Comparison of ENCODE assay signal across 1 cellular context in the genomic region with DNA sequence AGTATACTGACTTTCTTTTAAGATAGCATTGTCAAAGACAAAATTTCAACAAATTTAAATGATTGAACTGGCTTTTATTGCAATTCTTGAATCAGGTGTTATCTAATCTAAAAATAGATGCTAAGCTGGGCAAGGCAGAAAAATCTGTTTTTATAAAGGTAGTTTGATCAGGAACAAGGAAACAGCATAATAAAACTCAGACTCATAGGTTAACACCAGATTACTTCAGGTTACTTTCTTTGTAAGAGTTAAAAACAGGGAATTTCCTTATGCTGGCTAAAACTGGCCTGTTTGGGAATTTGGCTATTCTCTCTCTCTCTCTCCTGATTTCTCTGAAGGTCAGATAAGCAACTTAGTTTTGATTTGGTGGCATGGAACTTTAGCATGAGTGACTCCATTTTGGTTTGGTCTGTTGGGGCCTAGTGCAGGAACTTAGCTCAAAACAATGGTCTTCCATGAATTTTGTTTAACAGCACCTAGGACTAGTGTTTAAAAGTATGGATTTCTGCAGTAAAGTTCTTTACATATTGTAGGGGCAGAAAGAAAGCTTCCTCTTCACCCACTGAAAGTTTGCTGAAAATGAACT.
TF ChIP-seq lines count a peak whose summit lies in the region.

No MANE protein-coding gene starts in this region.

TF ChIP-seq in K562, 482 proteins besides CTCF, POLR2A, EP300 and RAD21 (continued from another document and continues in another):
- TF ChIP-seq, protein P1, sequence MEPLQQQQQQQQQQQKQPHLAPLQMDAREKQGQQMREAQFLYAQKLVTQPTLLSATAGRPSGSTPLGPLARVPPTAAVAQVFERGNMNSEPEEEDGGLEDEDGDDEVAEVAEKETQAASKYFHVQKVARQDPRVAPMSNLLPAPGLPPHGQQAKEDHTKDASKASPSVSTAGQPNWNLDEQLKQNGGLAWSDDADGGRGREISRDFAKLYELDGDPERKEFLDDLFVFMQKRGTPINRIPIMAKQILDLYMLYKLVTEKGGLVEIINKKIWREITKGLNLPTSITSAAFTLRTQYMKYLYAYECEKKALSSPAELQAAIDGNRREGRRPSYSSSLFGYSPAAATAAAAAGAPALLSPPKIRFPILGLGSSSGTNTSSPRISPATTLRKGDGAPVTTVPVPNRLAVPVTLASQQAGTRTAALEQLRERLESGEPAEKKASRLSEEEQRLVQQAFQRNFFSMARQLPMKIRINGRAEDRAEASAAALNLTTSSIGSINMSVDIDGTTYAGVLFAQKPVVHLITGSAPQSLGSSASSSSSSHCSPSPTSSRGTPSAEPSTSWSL (CRISPR knock-in tag; IDR thresholded peaks at IDR 0.05; ENCODE audit: borderline replicate concordance), result no peak
- TF ChIP-seq, protein P2, sequence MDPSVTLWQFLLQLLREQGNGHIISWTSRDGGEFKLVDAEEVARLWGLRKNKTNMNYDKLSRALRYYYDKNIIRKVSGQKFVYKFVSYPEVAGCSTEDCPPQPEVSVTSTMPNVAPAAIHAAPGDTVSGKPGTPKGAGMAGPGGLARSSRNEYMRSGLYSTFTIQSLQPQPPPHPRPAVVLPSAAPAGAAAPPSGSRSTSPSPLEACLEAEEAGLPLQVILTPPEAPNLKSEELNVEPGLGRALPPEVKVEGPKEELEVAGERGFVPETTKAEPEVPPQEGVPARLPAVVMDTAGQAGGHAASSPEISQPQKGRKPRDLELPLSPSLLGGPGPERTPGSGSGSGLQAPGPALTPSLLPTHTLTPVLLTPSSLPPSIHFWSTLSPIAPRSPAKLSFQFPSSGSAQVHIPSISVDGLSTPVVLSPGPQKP (CRISPR knock-in tag; IDR thresholded peaks at IDR 0.05), result no peak
- TF ChIP-seq NR2C2 (CRISPR knock-in tag; IDR thresholded peaks at IDR 0.05), result no peak
- TF ChIP-seq NR2C2 (tag; IDR thresholded peaks at IDR 0.05), result no peak
- TF ChIP-seq, protein P3, sequence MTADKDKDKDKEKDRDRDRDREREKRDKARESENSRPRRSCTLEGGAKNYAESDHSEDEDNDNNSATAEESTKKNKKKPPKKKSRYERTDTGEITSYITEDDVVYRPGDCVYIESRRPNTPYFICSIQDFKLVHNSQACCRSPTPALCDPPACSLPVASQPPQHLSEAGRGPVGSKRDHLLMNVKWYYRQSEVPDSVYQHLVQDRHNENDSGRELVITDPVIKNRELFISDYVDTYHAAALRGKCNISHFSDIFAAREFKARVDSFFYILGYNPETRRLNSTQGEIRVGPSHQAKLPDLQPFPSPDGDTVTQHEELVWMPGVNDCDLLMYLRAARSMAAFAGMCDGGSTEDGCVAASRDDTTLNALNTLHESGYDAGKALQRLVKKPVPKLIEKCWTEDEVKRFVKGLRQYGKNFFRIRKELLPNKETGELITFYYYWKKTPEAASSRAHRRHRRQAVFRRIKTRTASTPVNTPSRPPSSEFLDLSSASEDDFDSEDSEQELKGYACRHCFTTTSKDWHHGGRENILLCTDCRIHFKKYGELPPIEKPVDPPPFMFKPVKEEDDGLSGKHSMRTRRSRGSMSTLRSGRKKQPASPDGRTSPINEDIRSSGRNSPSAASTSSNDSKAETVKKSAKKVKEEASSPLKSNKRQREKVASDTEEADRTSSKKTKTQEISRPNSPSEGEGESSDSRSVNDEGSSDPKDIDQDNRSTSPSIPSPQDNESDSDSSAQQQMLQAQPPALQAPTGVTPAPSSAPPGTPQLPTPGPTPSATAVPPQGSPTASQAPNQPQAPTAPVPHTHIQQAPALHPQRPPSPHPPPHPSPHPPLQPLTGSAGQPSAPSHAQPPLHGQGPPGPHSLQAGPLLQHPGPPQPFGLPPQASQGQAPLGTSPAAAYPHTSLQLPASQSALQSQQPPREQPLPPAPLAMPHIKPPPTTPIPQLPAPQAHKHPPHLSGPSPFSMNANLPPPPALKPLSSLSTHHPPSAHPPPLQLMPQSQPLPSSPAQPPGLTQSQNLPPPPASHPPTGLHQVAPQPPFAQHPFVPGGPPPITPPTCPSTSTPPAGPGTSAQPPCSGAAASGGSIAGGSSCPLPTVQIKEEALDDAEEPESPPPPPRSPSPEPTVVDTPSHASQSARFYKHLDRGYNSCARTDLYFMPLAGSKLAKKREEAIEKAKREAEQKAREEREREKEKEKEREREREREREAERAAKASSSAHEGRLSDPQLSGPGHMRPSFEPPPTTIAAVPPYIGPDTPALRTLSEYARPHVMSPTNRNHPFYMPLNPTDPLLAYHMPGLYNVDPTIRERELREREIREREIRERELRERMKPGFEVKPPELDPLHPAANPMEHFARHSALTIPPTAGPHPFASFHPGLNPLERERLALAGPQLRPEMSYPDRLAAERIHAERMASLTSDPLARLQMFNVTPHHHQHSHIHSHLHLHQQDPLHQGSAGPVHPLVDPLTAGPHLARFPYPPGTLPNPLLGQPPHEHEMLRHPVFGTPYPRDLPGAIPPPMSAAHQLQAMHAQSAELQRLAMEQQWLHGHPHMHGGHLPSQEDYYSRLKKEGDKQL (CRISPR knock-in tag; IDR thresholded peaks at IDR 0.05; ENCODE audit: borderline replicate concordance), result no peak
- TF ChIP-seq CBX2 (IDR thresholded peaks at IDR 0.05; ENCODE audit: insufficient read depth, low read length, poor library complexity, severe bottlenecking), result no peak
- TF ChIP-seq ADNP (tag; IDR thresholded peaks at IDR 0.05), result no peak
- TF ChIP-seq POLR2G (IDR thresholded peaks at IDR 0.05; ENCODE audit: low read depth, low read length), result no peak
- no peak for TF ChIP-seq ZNF764 (CRISPR knock-in tag; IDR thresholded peaks at IDR 0.05; ENCODE audit: low read depth)
- TF ChIP-seq ETV6 (IDR thresholded peaks at IDR 0.05; ENCODE audit: borderline replicate concordance in 1 of 2, low read depth in 2 of 2, low read length in 1 of 2), result no peak
- TF ChIP-seq ETV6 (CRISPR knock-in tag; IDR thresholded peaks at IDR 0.05; ENCODE audit: borderline replicate concordance), result no peak
- no peak for TF ChIP-seq RBM25 (IDR thresholded peaks at IDR 0.05; ENCODE audit: low read depth, low read length, severe bottlenecking)
- TF ChIP-seq, protein P4, sequence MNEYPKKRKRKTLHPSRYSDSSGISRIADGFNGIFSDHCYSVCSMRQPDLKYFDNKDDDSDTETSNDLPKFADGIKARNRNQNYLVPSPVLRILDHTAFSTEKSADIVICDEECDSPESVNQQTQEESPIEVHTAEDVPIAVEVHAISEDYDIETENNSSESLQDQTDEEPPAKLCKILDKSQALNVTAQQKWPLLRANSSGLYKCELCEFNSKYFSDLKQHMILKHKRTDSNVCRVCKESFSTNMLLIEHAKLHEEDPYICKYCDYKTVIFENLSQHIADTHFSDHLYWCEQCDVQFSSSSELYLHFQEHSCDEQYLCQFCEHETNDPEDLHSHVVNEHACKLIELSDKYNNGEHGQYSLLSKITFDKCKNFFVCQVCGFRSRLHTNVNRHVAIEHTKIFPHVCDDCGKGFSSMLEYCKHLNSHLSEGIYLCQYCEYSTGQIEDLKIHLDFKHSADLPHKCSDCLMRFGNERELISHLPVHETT (CRISPR knock-in tag; conservative IDR thresholded peaks at IDR 0.05 in 1 of 2, IDR thresholded peaks at IDR 0.05 in 1 of 2), result 0 out of 4 replicates have a peak, but pooled peaks of 1 of the 2 experiments have one; percentile 51
- TF ChIP-seq XRCC4 (IDR thresholded peaks at IDR 0.05; ENCODE audit: extremely low read depth, insufficient read depth, insufficient read length), result no peak
- no peak for TF ChIP-seq TCF7L2 (IDR thresholded peaks at IDR 0.05; ENCODE audit: low read depth, low read length)
- TF ChIP-seq NR2C1 (IDR thresholded peaks at IDR 0.05), result no peak
- TF ChIP-seq NR2C1 (tag; IDR thresholded peaks at IDR 0.05), result no peak
- TF ChIP-seq HNRNPLL (IDR thresholded peaks at IDR 0.05; ENCODE audit: low read depth, low read length, poor library complexity, severe bottlenecking), result no peak
- TF ChIP-seq ZZZ3 (IDR thresholded peaks at IDR 0.05), result no peak
- no peak for TF ChIP-seq ZBTB7A (IDR thresholded peaks at IDR 0.05; ENCODE audit: borderline replicate concordance, control insufficient read depth, low read depth, low read length)
- TF ChIP-seq, protein P5, sequence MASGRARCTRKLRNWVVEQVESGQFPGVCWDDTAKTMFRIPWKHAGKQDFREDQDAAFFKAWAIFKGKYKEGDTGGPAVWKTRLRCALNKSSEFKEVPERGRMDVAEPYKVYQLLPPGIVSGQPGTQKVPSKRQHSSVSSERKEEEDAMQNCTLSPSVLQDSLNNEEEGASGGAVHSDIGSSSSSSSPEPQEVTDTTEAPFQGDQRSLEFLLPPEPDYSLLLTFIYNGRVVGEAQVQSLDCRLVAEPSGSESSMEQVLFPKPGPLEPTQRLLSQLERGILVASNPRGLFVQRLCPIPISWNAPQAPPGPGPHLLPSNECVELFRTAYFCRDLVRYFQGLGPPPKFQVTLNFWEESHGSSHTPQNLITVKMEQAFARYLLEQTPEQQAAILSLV (tag; IDR thresholded peaks at IDR 0.05), result peak; percentile 77
- no peak for TF ChIP-seq TOE1 (IDR thresholded peaks at IDR 0.05; ENCODE audit: borderline replicate concordance)
- no peak for TF ChIP-seq TOE1 (CRISPR knock-in tag; IDR thresholded peaks at IDR 0.05; ENCODE audit: borderline replicate concordance, low read depth)
- no peak for TF ChIP-seq ASH1L (IDR thresholded peaks at IDR 0.05; ENCODE audit: borderline replicate concordance, low read depth, partially characterized antibody)
- TF ChIP-seq EZH2 (IDR thresholded peaks at IDR 0.05; ENCODE audit: borderline replicate concordance, low read depth, low read length), result no peak
- TF ChIP-seq, protein P6, sequence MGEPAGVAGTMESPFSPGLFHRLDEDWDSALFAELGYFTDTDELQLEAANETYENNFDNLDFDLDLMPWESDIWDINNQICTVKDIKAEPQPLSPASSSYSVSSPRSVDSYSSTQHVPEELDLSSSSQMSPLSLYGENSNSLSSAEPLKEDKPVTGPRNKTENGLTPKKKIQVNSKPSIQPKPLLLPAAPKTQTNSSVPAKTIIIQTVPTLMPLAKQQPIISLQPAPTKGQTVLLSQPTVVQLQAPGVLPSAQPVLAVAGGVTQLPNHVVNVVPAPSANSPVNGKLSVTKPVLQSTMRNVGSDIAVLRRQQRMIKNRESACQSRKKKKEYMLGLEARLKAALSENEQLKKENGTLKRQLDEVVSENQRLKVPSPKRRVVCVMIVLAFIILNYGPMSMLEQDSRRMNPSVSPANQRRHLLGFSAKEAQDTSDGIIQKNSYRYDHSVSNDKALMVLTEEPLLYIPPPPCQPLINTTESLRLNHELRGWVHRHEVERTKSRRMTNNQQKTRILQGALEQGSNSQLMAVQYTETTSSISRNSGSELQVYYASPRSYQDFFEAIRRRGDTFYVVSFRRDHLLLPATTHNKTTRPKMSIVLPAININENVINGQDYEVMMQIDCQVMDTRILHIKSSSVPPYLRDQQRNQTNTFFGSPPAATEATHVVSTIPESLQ (CRISPR knock-in tag; IDR thresholded peaks at IDR 0.05), result no peak
- no peak for TF ChIP-seq ZNF121 (CRISPR knock-in tag; conservative IDR thresholded peaks at IDR 0.05)
- peak; percentile 52; the same call in 1 of the 2 replicates for TF ChIP-seq SMAD4 (CRISPR knock-in tag; conservative IDR thresholded peaks at IDR 0.05)
- no peak for TF ChIP-seq KDM2B (CRISPR knock-in tag; IDR thresholded peaks at IDR 0.05)
- TF ChIP-seq CREM (IDR thresholded peaks at IDR 0.05; ENCODE audit: low read depth), result no peak
- TF ChIP-seq, protein P7, sequence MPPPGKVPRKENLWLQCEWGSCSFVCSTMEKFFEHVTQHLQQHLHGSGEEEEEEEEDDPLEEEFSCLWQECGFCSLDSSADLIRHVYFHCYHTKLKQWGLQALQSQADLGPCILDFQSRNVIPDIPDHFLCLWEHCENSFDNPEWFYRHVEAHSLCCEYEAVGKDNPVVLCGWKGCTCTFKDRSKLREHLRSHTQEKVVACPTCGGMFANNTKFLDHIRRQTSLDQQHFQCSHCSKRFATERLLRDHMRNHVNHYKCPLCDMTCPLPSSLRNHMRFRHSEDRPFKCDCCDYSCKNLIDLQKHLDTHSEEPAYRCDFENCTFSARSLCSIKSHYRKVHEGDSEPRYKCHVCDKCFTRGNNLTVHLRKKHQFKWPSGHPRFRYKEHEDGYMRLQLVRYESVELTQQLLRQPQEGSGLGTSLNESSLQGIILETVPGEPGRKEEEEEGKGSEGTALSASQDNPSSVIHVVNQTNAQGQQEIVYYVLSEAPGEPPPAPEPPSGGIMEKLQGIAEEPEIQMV (tag; conservative IDR thresholded peaks at IDR 0.05; ENCODE audit: low read depth), result no peak
- no peak for TF ChIP-seq HEY1 (CRISPR knock-in tag; IDR thresholded peaks at IDR 0.05; ENCODE audit: borderline replicate concordance)
- TF ChIP-seq ZNF217 (CRISPR knock-in tag; IDR thresholded peaks at IDR 0.05), result no peak
- TF ChIP-seq, protein P8, sequence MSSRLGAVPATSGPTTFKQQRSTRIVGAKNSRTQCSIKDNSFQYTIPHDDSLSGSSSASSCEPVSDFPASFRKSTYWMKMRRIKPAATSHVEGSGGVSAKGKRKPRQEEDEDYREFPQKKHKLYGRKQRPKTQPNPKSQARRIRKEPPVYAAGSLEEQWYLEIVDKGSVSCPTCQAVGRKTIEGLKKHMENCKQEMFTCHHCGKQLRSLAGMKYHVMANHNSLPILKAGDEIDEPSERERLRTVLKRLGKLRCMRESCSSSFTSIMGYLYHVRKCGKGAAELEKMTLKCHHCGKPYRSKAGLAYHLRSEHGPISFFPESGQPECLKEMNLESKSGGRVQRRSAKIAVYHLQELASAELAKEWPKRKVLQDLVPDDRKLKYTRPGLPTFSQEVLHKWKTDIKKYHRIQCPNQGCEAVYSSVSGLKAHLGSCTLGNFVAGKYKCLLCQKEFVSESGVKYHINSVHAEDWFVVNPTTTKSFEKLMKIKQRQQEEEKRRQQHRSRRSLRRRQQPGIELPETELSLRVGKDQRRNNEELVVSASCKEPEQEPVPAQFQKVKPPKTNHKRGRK (tag; IDR thresholded peaks at IDR 0.05), result no peak
- no peak for TF ChIP-seq MEIS2 (IDR thresholded peaks at IDR 0.05; ENCODE audit: partially characterized antibody)
- TF ChIP-seq SRF (CRISPR knock-in tag; IDR thresholded peaks at IDR 0.05), result no peak
- TF ChIP-seq ZFP36 (IDR thresholded peaks at IDR 0.05; ENCODE audit: low read depth, low read length, partially characterized antibody), result no peak
- no peak for TF ChIP-seq NCOA2 (IDR thresholded peaks at IDR 0.05; ENCODE audit: partially characterized antibody in 2 of 2)
- TF ChIP-seq NBN (IDR thresholded peaks at IDR 0.05; ENCODE audit: low read depth), result no peak
- no peak for TF ChIP-seq COPS2 (conservative IDR thresholded peaks at IDR 0.05)
- no peak for TF ChIP-seq OTX1 (CRISPR knock-in tag; IDR thresholded peaks at IDR 0.05)
- TF ChIP-seq CEBPG (CRISPR knock-in tag; IDR thresholded peaks at IDR 0.05), result no peak
- TF ChIP-seq CEBPG (tag; conservative IDR thresholded peaks at IDR 0.05 in 1 of 2, IDR thresholded peaks at IDR 0.05 in 1 of 2), result no peak
- TF ChIP-seq ZNF41 (CRISPR knock-in tag; conservative IDR thresholded peaks at IDR 0.05), result peak; percentile 80
- TF ChIP-seq ZNF507 (tag; conservative IDR thresholded peaks at IDR 0.05), result no peak
- no peak for TF ChIP-seq MTF1 (CRISPR knock-in tag; IDR thresholded peaks at IDR 0.05; ENCODE audit: borderline replicate concordance)
- TF ChIP-seq HDAC3 (IDR thresholded peaks at IDR 0.05; ENCODE audit: borderline replicate concordance, partially characterized antibody), result no peak
- TF ChIP-seq, protein P9, sequence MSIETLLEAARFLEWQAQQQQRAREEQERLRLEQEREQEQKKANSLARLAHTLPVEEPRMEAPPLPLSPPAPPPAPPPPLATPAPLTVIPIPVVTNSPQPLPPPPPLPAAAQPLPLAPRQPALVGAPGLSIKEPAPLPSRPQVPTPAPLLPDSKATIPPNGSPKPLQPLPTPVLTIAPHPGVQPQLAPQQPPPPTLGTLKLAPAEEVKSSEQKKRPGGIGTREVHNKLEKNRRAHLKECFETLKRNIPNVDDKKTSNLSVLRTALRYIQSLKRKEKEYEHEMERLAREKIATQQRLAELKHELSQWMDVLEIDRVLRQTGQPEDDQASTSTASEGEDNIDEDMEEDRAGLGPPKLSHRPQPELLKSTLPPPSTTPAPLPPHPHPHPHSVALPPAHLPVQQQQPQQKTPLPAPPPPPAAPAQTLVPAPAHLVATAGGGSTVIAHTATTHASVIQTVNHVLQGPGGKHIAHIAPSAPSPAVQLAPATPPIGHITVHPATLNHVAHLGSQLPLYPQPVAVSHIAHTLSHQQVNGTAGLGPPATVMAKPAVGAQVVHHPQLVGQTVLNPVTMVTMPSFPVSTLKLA (conservative IDR thresholded peaks at IDR 0.05), result no peak
